In the genomic region with DNA sequence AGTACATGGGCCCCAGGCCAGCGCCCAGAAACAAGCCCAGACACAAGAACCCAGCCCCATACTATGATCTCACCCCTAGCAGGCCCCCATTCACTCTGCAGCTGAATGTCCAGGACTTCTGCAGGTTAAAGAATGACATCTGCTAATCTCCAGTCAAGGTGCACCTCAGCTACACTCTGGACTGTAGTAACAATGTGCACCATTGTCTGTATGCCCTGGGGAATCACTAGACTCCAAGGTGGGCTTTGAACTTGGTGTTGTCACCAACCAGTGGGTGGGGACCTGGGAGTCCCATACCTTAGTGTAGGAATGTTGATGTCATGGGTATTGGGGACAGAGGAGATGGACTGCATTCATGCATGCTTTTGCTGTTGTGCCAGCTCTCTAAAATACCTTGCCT, we compare ENCODE assay signal across 34 cellular contexts. TPM values are rescaled to one million over a fixed set of nuclear protein-coding genes. Genes with fewer than 3 reads are reported as not detected.
"Had no signal": no experiment of that assay in that cellular context is flagged by ENCODE, and none has a peak within 500 bp of the region (broad histone marks: within the 10 kb centered on the region; RNA-seq: fewer than 3 reads in every experiment).

No MANE protein-coding gene starts in this region.

- ATAC-seq: activated naive CD4-positive, alpha-beta T cell treated with anti-CD3 and anti-CD28 coated beads, Interleukin-2, amount 50 U/mL, for 72 hours; activated naive CD8-positive, alpha-beta T cell treated with anti-CD3 and anti-CD28 coated beads, Interleukin-2, amount 50 U/mL, for 24 hours; activated T-cell treated with anti-CD3 and anti-CD28 coated beads, Interleukin-2, amount 50 U/mL, for 4 hours; activated T-cell treated with anti-CD3 and anti-CD28 coated beads, Interleukin-2, amount 50 U/mL, for 72 hours; activated T-helper 17 cell treated with anti-CD3 and anti-CD28 coated beads, Interleukin-2, amount 50 U/mL, for 72 hours; body of pancreas had no signal

- H3K9me3 ChIP-seq: body of pancreas had no signal

- H3K27me3 ChIP-seq: adrenal gland, ascending aorta, body of pancreas, brain microvascular endothelial cell, breast epithelium, cardiac muscle cell had no signal

- H3K27ac ChIP-seq: adrenal gland, ascending aorta, brain microvascular endothelial cell, breast epithelium, cardiac muscle cell had no signal

- H3K36me3 ChIP-seq: adrenal gland, ascending aorta, brain microvascular endothelial cell, breast epithelium, cardiac muscle cell had no signal

- H3K4me3 ChIP-seq: adrenal gland, ascending aorta, body of pancreas, breast epithelium, cardiac muscle cell had no signal

- H3K4me1 ChIP-seq: adrenal gland, ascending aorta, body of pancreas, breast epithelium had no signal

- DNase-seq: activated effector memory CD4-positive, alpha-beta T cell treated with anti-CD3 and anti-CD28 coated beads, Interleukin-2, amount 50 U/mL, for 16 hours; activated effector memory CD4-positive, alpha-beta T cell treated with Interleukin-2 at 50 U/mL for 16 hours; activated gamma-delta T cell; activated gamma-delta T cell treated with Interleukin-2 at 50 U/mL for 16 hours; activated naive CD4-positive, alpha-beta T cell; activated naive CD4-positive, alpha-beta T cell treated with anti-CD3 and anti-CD28 coated beads for 36 hours; activated naive CD4-positive, alpha-beta T cell treated with anti-CD3 and anti-CD28 coated beads, Interleukin-2, amount 10 ng/mL, durations not matched to agents 7 days and 5 days; activated naive CD4-positive, alpha-beta T cell treated with anti-CD3 and anti-CD28 coated beads, Interleukin-2, amount 50 U/mL, for 16 hours; activated naive CD4-positive, alpha-beta T cell treated with Interleukin-2 at 50 U/mL for 16 hours; activated naive CD8-positive, alpha-beta T cell treated with anti-CD3 and anti-CD28 coated beads for 36 hours; activated naive CD8-positive, alpha-beta T cell treated with anti-CD3 and anti-CD28 coated beads, Interleukin-2, amount 10 ng/mL, durations not matched to agents 7 days and 5 days; activated naive CD8-positive, alpha-beta T cell treated with anti-CD3 and anti-CD28 coated beads, Interleukin-2, amount 50 U/mL, for 24 hours; activated T-cell treated with anti-CD3 and anti-CD28 coated beads, Interleukin-2, amount 50 U/mL, for 1 hour; activated T-cell treated with anti-CD3 and anti-CD28 coated beads, Interleukin-2, amount 50 U/mL, for 24 hours; activated T-cell treated with anti-CD3 and anti-CD28 coated beads, Interleukin-2, amount 50 U/mL, for 4 hours; activated T-cell treated with anti-CD3 and anti-CD28 coated beads, Interleukin-2, amount 50 U/mL, for 48 hours; activated T-cell treated with anti-CD3 and anti-CD28 coated beads, Interleukin-2, amount 50 U/mL, for 72 hours; adrenal gland; amniotic stem cell; amygdala; anterior cingulate cortex; aorta; body of pancreas; brain microvascular endothelial cell; caudate nucleus; central memory CD4-positive, alpha-beta T cell; cerebellar nuclear complex had no signal

- FAIRE-seq: astrocyte, bronchial epithelial cell had no signal

RNA-seq across cellular contexts. Expression of gene KCNE1, which starts 10.3 kb away (rescaled TPM):
- total RNA-seq: activated naive CD4-positive, alpha-beta T cell treated with anti-CD3 and anti-CD28 coated beads for 36 hours had no signal
